8 cellular contexts compared by ENCODE assay signal in the genomic region with DNA sequence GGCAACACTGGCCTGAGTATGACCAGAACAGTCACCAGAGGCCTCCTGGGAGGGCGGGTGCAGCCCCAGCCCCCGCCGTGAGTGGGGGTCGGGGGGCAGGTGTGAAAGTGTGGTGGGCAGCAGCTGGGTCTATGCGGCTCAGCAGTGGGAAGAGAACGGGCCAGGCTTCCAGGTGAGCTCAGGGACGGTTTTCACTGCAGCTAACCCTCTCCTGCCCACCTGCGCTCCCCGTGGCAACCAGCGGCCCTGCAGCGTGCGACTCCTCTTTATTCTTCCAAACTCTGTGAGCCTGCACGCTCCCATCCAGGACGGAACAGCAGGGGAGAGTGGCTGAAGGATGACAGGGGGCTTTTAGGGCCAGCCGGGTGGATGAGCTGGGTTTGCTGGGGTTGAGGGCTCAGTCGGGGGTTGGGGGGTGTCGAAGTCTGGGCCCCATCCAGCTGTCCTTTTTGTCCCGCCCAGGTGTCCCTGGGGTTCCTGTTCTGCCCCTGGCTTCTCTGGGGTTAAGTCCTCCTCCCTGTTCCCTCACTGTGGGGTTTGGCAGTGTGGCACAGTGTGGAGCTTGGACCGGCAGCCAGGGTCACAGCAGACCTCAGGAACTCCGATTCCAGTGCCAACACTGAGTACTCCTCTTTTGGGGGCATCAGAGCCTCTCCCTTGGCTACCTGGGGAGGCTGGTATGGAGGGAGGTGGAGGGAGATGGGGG. TPM values are rescaled to one million over a fixed set of nuclear protein-coding genes. Genes with fewer than 3 reads are reported as not detected.
A peak's percentile ranks its signal among the peaks of the same experiment; 100 is the strongest.
DNase-seq lines count a peak whose midpoint lies in the region; ATAC-seq and TF ChIP-seq lines count a peak whose summit lies in the region.

No MANE protein-coding gene starts in this region.

- H3K27ac ChIP-seq in BLaER1 (0 out of 2 replicates have a peak overlapping the region, but pooled peaks have one; percentile 13), left lung (no peak overlapping the region)

- TF ChIP-seq CTCF in HFFc6 (IDR thresholded peaks at IDR 0.05), result peak; percentile 36; the same call in 1 of the 2 replicates
- TF ChIP-seq CTCF in left lung (IDR thresholded peaks at IDR 0.05), result no peak

- peaks cover 28% of the 10 kb centered on the region for H3K27me3 ChIP-seq in BLaER1
- peaks cover 0 to 98% of the 10 kb centered on the region in 2 donors for H3K27me3 ChIP-seq in left lung

- H3K27ac Mint-ChIP-seq in HFFc6, result no peak overlapping the region

- peak; percentile 46 for ATAC-seq in left lung
- no peak for ATAC-seq in HG03442 (IDR thresholded peaks at IDR 0.05; ENCODE audit: unreplicated experiment)

- H3K4me1 ChIP-seq in BLaER1 (peaks cover 97% of the 10 kb centered on the region), left lung (no peaks in the 10 kb centered on the region)

- DNase-seq in HFFc6 (no peak), left lung (no peak), retina (no peak), NK-92 (lab: John Stamatoyannopoulos, UW; ENCODE audit: unreplicated experiment) (no peak), H4 (ENCODE audit: low spot score) (no peak)
- peak; percentile 18 for DNase-seq in activated naive CD4-positive, alpha-beta T cell treated with Interleukin-2 at 50 U/mL for 16 hours

- H3K4me2 ChIP-seq in BLaER1, result peak overlapping the region; percentile 96

- H3K36me3 ChIP-seq in BLaER1, result no peaks in the 10 kb centered on the region
- H3K36me3 ChIP-seq in left lung, result no peaks in the 10 kb centered on the region

- peaks cover 2% of the 10 kb centered on the region; the same call in 1 of the 2 replicates for H3K27me3 Mint-ChIP-seq in HFFc6 (ENCODE audit: insufficient read depth)

- no peaks in the 10 kb centered on the region for H3K9me3 ChIP-seq in BLaER1
- H3K9me3 ChIP-seq in left lung, result no peaks in the 10 kb centered on the region

- intact Hi-C loops in left lung (cut with DNase I), result no loop called here

- no peaks in the 10 kb centered on the region for H3K9me3 Mint-ChIP-seq in HFFc6

- H3K36me3 Mint-ChIP-seq in HFFc6 (ENCODE audit: low read depth), result no peaks in the 10 kb centered on the region

- H3K4me3 Mint-ChIP-seq in HFFc6, result no peak overlapping the region

- H3K4me1 Mint-ChIP-seq in HFFc6 (ENCODE audit: low read depth), result peaks cover 34% of the 10 kb centered on the region

- no peaks in the 10 kb centered on the region for H4K20me1 ChIP-seq in BLaER1

- H3K4me3 ChIP-seq in BLaER1, result no peak overlapping the region
- H3K4me3 ChIP-seq in left lung, result no peak overlapping the region

- H3K9ac ChIP-seq in BLaER1, result no peak overlapping the region

RNA-seq across cellular contexts. Expression of a gene that starts 0.9 kb away (rescaled TPM):
- total RNA-seq in HFFc6 (2021; fragmentation: NEBNext Ultra II Directional; extraction: Animal tissue kit (Norgen Biotek cat#: 25700)), result not detected
- under 1 TPM; 0.29 to 0.64 TPM for total RNA-seq in left lung
- total RNA-seq in H4 (2014; rRNA removed; shearing (Covaris generic)), result 0.14 TPM in 1 of 2 replicates, not detected in the other

RNA-seq across cellular contexts. Expression of a gene that starts 18.9 kb away (rescaled TPM):
- total RNA-seq in HFFc6 (2021; fragmentation: NEBNext Ultra II Directional; extraction: Animal tissue kit (Norgen Biotek cat#: 25700)), result 10 to 100 TPM; 35.4 to 40.0 (median 37.2) TPM
- 10 to 100 TPM; 36.3 to 36.9 TPM for total RNA-seq in left lung
- 16.2 and 16.7 TPM in 2 replicates for total RNA-seq in H4 (2014; rRNA removed; shearing (Covaris generic))

RNA-seq across cellular contexts. Expression of a gene that starts 19.4 kb away (rescaled TPM):
- total RNA-seq in HFFc6 (2021; fragmentation: NEBNext Ultra II Directional; extraction: Animal tissue kit (Norgen Biotek cat#: 25700)), result not detected
- 1 to 10 TPM in 1 of 2 donors, not detected in 1; 1.1 TPM for total RNA-seq in left lung
- 0.78 TPM in 1 of 2 replicates, not detected in the other for total RNA-seq in H4 (2014; rRNA removed; shearing (Covaris generic))

RNA-seq across cellular contexts. Expression of a gene that starts 37.8 kb away (rescaled TPM):
- total RNA-seq in HFFc6 (2021; fragmentation: NEBNext Ultra II Directional; extraction: Animal tissue kit (Norgen Biotek cat#: 25700)), result 100 to 1,000 TPM; 106 to 123 (median 112) TPM
- total RNA-seq in left lung, result 10 to 100 TPM; 78.1 to 87.5 TPM
- total RNA-seq in H4 (2014; rRNA removed; shearing (Covaris generic)), result 17.0 and 19.6 TPM in 2 replicates

RNA-seq across cellular contexts. Expression of a gene that starts 58.1 kb away (rescaled TPM):
- total RNA-seq in HFFc6 (2021; fragmentation: NEBNext Ultra II Directional; extraction: Animal tissue kit (Norgen Biotek cat#: 25700)), result under 1 TPM in 1 of 6 experiments, not detected in 5; 0.02 TPM
- total RNA-seq in left lung, result not detected
- total RNA-seq in H4 (2014; rRNA removed; shearing (Covaris generic)), result 0.27 TPM in 1 of 2 replicates, not detected in the other
